28 cellular contexts compared by ENCODE assay signal in the genomic region with DNA sequence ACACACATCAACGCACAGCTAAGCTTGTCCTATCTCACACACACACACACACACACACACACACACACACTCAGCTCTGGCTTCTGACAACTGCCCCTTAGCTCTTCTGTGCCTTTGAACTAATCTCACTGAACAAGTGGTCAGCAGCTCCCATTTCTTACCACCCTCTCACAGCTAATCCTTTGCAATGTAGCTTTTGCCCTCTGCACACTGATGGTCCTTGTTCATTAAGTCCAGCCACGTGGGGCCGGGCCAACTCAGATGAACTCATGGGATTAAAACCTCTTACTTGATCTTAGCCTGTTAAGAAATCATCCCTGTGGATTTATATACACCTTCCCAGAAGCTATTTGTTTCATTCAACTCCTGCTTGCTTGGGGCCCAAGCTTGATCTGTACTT. TPM values are rescaled to one million over a fixed set of nuclear protein-coding genes. Genes with fewer than 3 reads are reported as not detected.
"Had no signal": no experiment of that assay in that cellular context is flagged by ENCODE, and none has a peak within 500 bp of the region (broad histone marks: within the 10 kb centered on the region; RNA-seq: fewer than 3 reads in every experiment).

No MANE protein-coding gene starts in this region.

- H3K27ac ChIP-seq: breast epithelium, thyroid gland had no signal

- H3K27me3 ChIP-seq: dorsolateral prefrontal cortex, thyroid gland had no signal

- H3K4me3 Mint-ChIP-seq: activated naive CD8-positive, alpha-beta T cell treated with anti-CD3 and anti-CD28 coated beads for 36 hours; activated T-cell treated with anti-CD3 and anti-CD28 coated beads, Interleukin-2, amount 50 U/mL, for 4 hours; central memory CD8-positive, alpha-beta T cell; effector memory CD8-positive, alpha-beta T cell; WTC11 had no signal

- H3K36me3 ChIP-seq: breast epithelium, thyroid gland had no signal

- H3K9me3 ChIP-seq: breast epithelium, thyroid gland had no signal

- FAIRE-seq: astrocyte, colon, endothelial cell of umbilical vein, frontal cortex, islet of Langerhans had no signal

- H3K4me1 Mint-ChIP-seq: central memory CD8-positive, alpha-beta T cell had no signal

- H3K4me1 ChIP-seq: breast epithelium, thyroid gland had no signal

- H3K36me3 Mint-ChIP-seq: activated naive CD8-positive, alpha-beta T cell treated with anti-CD3 and anti-CD28 coated beads for 36 hours; WTC11 had no signal

- H3K4me3 ChIP-seq: breast epithelium, dorsolateral prefrontal cortex, thyroid gland had no signal

- H3K27ac Mint-ChIP-seq: activated naive CD8-positive, alpha-beta T cell treated with anti-CD3 and anti-CD28 coated beads for 36 hours; effector memory CD8-positive, alpha-beta T cell; WTC11 had no signal

- DNase-seq: activated CD4-positive, alpha-beta T cell treated with anti-CD3 and anti-CD28 coated beads, Interleukin-2, amount 50 U/mL, for 4 hours; activated CD8-positive, alpha-beta memory T cell treated with anti-CD3 and anti-CD28 coated beads, Interleukin-2, amount 50 U/mL, for 48 hours; activated naive CD4-positive, alpha-beta T cell treated with Interleukin-2 at 50 U/mL for 16 hours; activated naive CD8-positive, alpha-beta T cell treated with anti-CD3 and anti-CD28 coated beads for 36 hours; activated T-cell treated with anti-CD3 and anti-CD28 coated beads, Interleukin-2, amount 50 U/mL, for 4 hours; dorsolateral prefrontal cortex; effector memory CD8-positive, alpha-beta T cell; hippocampal formation; left ventricle myocardium superior; stimulated activated CD4-positive, alpha-beta T cell treated with anti-CD3 and anti-CD28 coated beads, Interleukin-4, amount 100 ng/mL, for 24 hours; stimulated activated naive CD8-positive, alpha-beta T cell treated with anti-CD3 and anti-CD28 coated beads, Interleukin-15, Interleukin-2, amounts not matched to agents 100 U/mL and 50 U/mL, for 24 hours; T-helper 1 cell; thyroid gland had no signal

- H3K9me3 Mint-ChIP-seq: activated naive CD8-positive, alpha-beta T cell treated with anti-CD3 and anti-CD28 coated beads for 36 hours; activated T-cell treated with anti-CD3 and anti-CD28 coated beads, Interleukin-2, amount 50 U/mL, for 4 hours; central memory CD8-positive, alpha-beta T cell; effector memory CD8-positive, alpha-beta T cell; WTC11 had no signal

RNA-seq across cellular contexts. Expression of a gene that starts 36.6 kb away (rescaled TPM):
- total RNA-seq: activated CD8-positive, alpha-beta memory T cell treated with anti-CD3 and anti-CD28 coated beads for 36 hours; activated naive CD8-positive, alpha-beta T cell treated with anti-CD3 and anti-CD28 coated beads for 36 hours; activated T-cell treated with anti-CD3 and anti-CD28 coated beads, Interleukin-2, amount 50 U/mL, for 4 hours; breast epithelium; endothelial cell of umbilical vein; esophagus mucosa; left ventricle myocardium superior; osteoblast; posterior vena cava; renal cortical epithelial cell; subcutaneous adipose tissue; thyroid gland; ureter had no signal
- polyA plus RNA-seq: endothelial cell of umbilical vein had no signal
